In genomic region chr19:13861392-13861713, GRCh38 we compare ENCODE assay signal across 8 cellular contexts. TPM values are rescaled to one million over a fixed set of nuclear protein-coding genes. Genes with fewer than 3 reads are reported as not detected.
A peak's percentile ranks its signal among the peaks of the same experiment; 100 is the strongest.
DNase-seq lines count a peak whose midpoint lies in the region; ATAC-seq, FAIRE-seq and TF ChIP-seq lines count a peak whose summit lies in the region.

No MANE protein-coding gene starts in this region.

- H3K4me1 ChIP-seq in A549, result peaks cover 61% of the 10 kb centered on the region
- peaks cover 10% of the 10 kb centered on the region for H3K4me1 ChIP-seq in Karpas-422 (ENCODE audit: low read length)
- H3K4me1 ChIP-seq in endothelial cell of umbilical vein (ENCODE audit: control insufficient read depth, extremely low read depth, insufficient read depth, low read length), result peaks cover 16% of the 10 kb centered on the region
- peaks cover 7% of the 10 kb centered on the region for H3K4me1 ChIP-seq in prostate gland (replicated peaks)

- peak overlapping the region; percentile 93 for H2AFZ ChIP-seq in Karpas-422 (ENCODE audit: low read length)
- H2AFZ ChIP-seq in endothelial cell of umbilical vein (ENCODE audit: low read depth, low read length), result peak overlapping the region; percentile 77

- TF ChIP-seq POLR2A in A549 (IDR thresholded peaks at IDR 0.05; ENCODE audit: low read length), result no peak
- no peak for TF ChIP-seq POLR2A in endothelial cell of umbilical vein (IDR thresholded peaks at IDR 0.05; ENCODE audit: low read depth, low read length)
- no peak for TF ChIP-seq POLR2A in prostate gland (IDR thresholded peaks at IDR 0.05)

- H3K4me3 ChIP-seq in A549, result peak overlapping the region; percentile 33
- H3K4me3 ChIP-seq in Karpas-422 (ENCODE audit: low read length), result peak overlapping the region; percentile 51
- H3K4me3 ChIP-seq in endothelial cell of umbilical vein (replicated peaks in 1 of 3; ENCODE audit: insufficient read depth in 1 of 3, low read depth in 1 of 3, low read length in 3 of 3), result no peak overlapping the region
- H3K4me3 ChIP-seq in prostate gland, result peak overlapping the region; percentile 22 to 31

- H3K4me2 ChIP-seq in A549 (peak overlapping the region; percentile 95), Karpas-422 (ENCODE audit: low read depth, low read length, poor library complexity, severe bottlenecking) (peak overlapping the region; percentile 63), endothelial cell of umbilical vein (ENCODE audit: insufficient read depth, low read length) (peak overlapping the region; percentile 89)

- POLR2A ChIA-PET in A549 (lab: Yijun Ruan, JAX) (interaction anchor here (0.7 to 3.5 kb wide), 6 partner anchors 14 to 1432 kb away, joined by 3 to 41 read pairs (median 19); no protein-coding TSS in a partner anchor), endothelial cell of umbilical vein (lab: Charles Lee) (interaction anchor here (1.2 to 2.0 kb wide), 3 partner anchors 21 to 34 kb away, joined by 3 to 25 read pairs (median 16); no protein-coding TSS in a partner anchor)

- ATAC-seq in A549 (peak in 1 of 2 experiments; percentile 2; a peak in 3 of 6 replicates), GM19324 (IDR thresholded peaks at IDR 0.05; ENCODE audit: low FRiP score, unreplicated experiment) (peak; percentile 12), GM21526 (IDR thresholded peaks at IDR 0.05; ENCODE audit: low FRiP score, unreplicated experiment) (no peak)

- no peak for TF ChIP-seq CTCF in A549 (IDR thresholded peaks at IDR 0.05)
- TF ChIP-seq CTCF in endothelial cell of umbilical vein (IDR thresholded peaks at IDR 0.05; ENCODE audit: extremely low read depth in 1 of 2, insufficient read depth in 1 of 2, low read depth in 1 of 2, low read length in 2 of 2), result no peak
- no peak for TF ChIP-seq CTCF in prostate gland (IDR thresholded peaks at IDR 0.05)

- peak overlapping the region; percentile 42 for H3K9ac ChIP-seq in Karpas-422 (ENCODE audit: low read length)
- H3K9ac ChIP-seq in endothelial cell of umbilical vein (replicated peaks; ENCODE audit: extremely low read depth, insufficient read depth, low read length), result peak overlapping the region; percentile 87

- no peaks in the 10 kb centered on the region for H3K79me2 ChIP-seq in Karpas-422 (ENCODE audit: low read length)
- no peaks in the 10 kb centered on the region for H3K79me2 ChIP-seq in endothelial cell of umbilical vein (ENCODE audit: control insufficient read depth, insufficient read depth, low read length)

- FAIRE-seq in A549 (lab: Jason Lieb, UNC) (no peak), endothelial cell of umbilical vein (lab: Jason Lieb, UNC) (peak; percentile 63)

- 61% methylated on average over 9 of the region's 11 CpGs for WGBS in A549 (ENCODE audit: missing lambda C conversion rate)
- 36% methylated on average over 11 of the region's 11 CpGs for WGBS in prostate gland

- H3K9me3 ChIP-seq in A549, result no peaks in the 10 kb centered on the region
- H3K9me3 ChIP-seq in Karpas-422 (ENCODE audit: low read length), result no peaks in the 10 kb centered on the region
- no peaks in the 10 kb centered on the region for H3K9me3 ChIP-seq in endothelial cell of umbilical vein (replicated peaks; ENCODE audit: control insufficient read depth, insufficient read depth, low read length)
- no peaks in the 10 kb centered on the region for H3K9me3 ChIP-seq in prostate gland

- H3K27ac ChIP-seq in A549 (peak overlapping the region; percentile 92 to 96), Karpas-422 (ENCODE audit: low read length) (no peak overlapping the region), endothelial cell of umbilical vein (ENCODE audit: insufficient read depth, low read depth, low read length) (peak overlapping the region; percentile 99), prostate gland (peak overlapping the region; percentile 82 to 85)

- H3K9me2 ChIP-seq in Karpas-422 (replicated peaks; ENCODE audit: insufficient read depth, low read length), result no peaks in the 10 kb centered on the region

- CTCF ChIA-PET in A549 (lab: Yijun Ruan, JAX), result interaction anchor here (1.1 to 20.6 kb wide), 9 partner anchors 10 to 264 kb away, joined by 3 to 271 read pairs (median 22); partner anchors contain the start of gene ZSWIM4
- CTCF ChIA-PET in endothelial cell of umbilical vein (lab: Charles Lee), result interaction anchor here (1.0 to 6.1 kb wide), 13 partner anchors 9 to 211 kb away, joined by 3 to 77 read pairs (median 16); partner anchors contain the start of genes C19orf53, MISP3 and ZSWIM4

- H3K36me3 ChIP-seq in Karpas-422 (ENCODE audit: insufficient read depth, low read length) (no peaks in the 10 kb centered on the region), endothelial cell of umbilical vein (ENCODE audit: control insufficient read depth in 2 of 2, extremely low read depth in 1 of 2, insufficient read depth in 2 of 2, low read length in 2 of 2) (no peaks in the 10 kb centered on the region), prostate gland (no peaks in the 10 kb centered on the region)

- no TSS peak for BruUV-seq in endothelial cell of umbilical vein (replicated peaks; lab: Mats Ljungman, UMichigan)

- no peak for DNase-seq in A549 (ENCODE audit: low read depth in 1 of 2, low spot score in 1 of 2)
- DNase-seq in Karpas-422, result no peak
- DNase-seq in endothelial cell of umbilical vein (ENCODE audit: low read depth, low spot score), result peak; percentile 25
- no peak for DNase-seq in prostate gland (ENCODE audit: low spot score)
- DNase-seq in activated effector memory CD4-positive, alpha-beta T cell treated with anti-CD3 and anti-CD28 coated beads, Interleukin-2, amount 50 U/mL, for 16 hours, result no peak
- DNase-seq in NCI-H1436 (lab: John Stamatoyannopoulos, UW), result no peak

- H3K27me3 ChIP-seq in Karpas-422 (ENCODE audit: low read length), result no peaks in the 10 kb centered on the region
- no peaks in the 10 kb centered on the region for H3K27me3 ChIP-seq in endothelial cell of umbilical vein (ENCODE audit: control insufficient read depth in 2 of 2, insufficient read depth in 2 of 2, low read length in 2 of 2)
- H3K27me3 ChIP-seq in prostate gland (replicated peaks; ENCODE audit: insufficient read depth), result no peaks in the 10 kb centered on the region

- dilution Hi-C loops in endothelial cell of umbilical vein (cut with MboI; ENCODE audit: extremely low pct_ligation_motif_present, low sequenced_read_pairs), result no loop called here

- TF ChIP-seq RAD21 in A549 (conservative IDR thresholded peaks at IDR 0.05 in 1 of 2, IDR thresholded peaks at IDR 0.05 in 1 of 2), result no peak

- intact Hi-C loops in endothelial cell of umbilical vein (cut with micrococcal nuclease), result no loop called here
- intact Hi-C loops in prostate gland (cut with DNase I), result loop anchor here (10.0 kb wide), 2 partner anchors 257 to 707 kb away; partner anchors contain the start of genes IER2 and STX10

- H4K20me1 ChIP-seq in Karpas-422 (ENCODE audit: insufficient read depth, low read depth, low read length) (no peaks in the 10 kb centered on the region), endothelial cell of umbilical vein (replicated peaks; ENCODE audit: control insufficient read depth, extremely low read depth, insufficient read depth, low read length) (no peaks in the 10 kb centered on the region)

- no peak for TF ChIP-seq EP300 in A549 (IDR thresholded peaks at IDR 0.05)

- no peaks in the 10 kb centered on the region for H3K9me1 ChIP-seq in endothelial cell of umbilical vein (replicated peaks; ENCODE audit: control insufficient read depth, extremely low read depth, insufficient read depth, low read length)

RNA-seq across cellular contexts. Expression of gene NANOS3, which starts 15.6 kb away (rescaled TPM):
- polyA plus RNA-seq in A549 (2011; rRNA removed) (0.31 and 0.53 TPM in 2 replicates), A549 (2017; fragmentation: RNase III; extraction: RNeasy Plus Mini Kit Qiagen cat#74134 plus additional on column Dnase treatment) (0.78 to 1.2 TPM (median 1.1 TPM) in 3 replicates), endothelial cell of umbilical vein (1.0 and 1.5 TPM in 2 replicates)
- polyA plus RNA-seq in A549 (2012; cell fraction: cytosol; rRNA removed), result 0.79 and 1.8 TPM in 2 replicates
- polyA plus RNA-seq in A549 (2012; cell fraction: nucleus; rRNA removed), result 2.4 and 2.7 TPM in 2 replicates
- not detected in 2 replicates for polyA minus RNA-seq in A549 (2011; rRNA and poly(A)+ RNA removed)
- not detected in 2 replicates for total RNA-seq in Karpas-422 (2014; rRNA removed; shearing (Covaris generic); ENCODE audit: low replicate concordance)
- total RNA-seq in endothelial cell of umbilical vein (3.4 and 4.4 TPM in 2 replicates), prostate gland (1 to 10 TPM in 1 of 2 donors, not detected in 1; 1.5 TPM)
- 0.38 and 0.93 TPM in 2 replicates for polyA plus RNA-seq in endothelial cell of umbilical vein (2011; cell fraction: cytosol; rRNA removed)
- polyA plus RNA-seq in endothelial cell of umbilical vein (2011; cell fraction: nucleus; rRNA removed), result 0.55 and 1.3 TPM in 2 replicates
- 1.6 and 1.7 TPM in 2 replicates for polyA plus RNA-seq in endothelial cell of umbilical vein (2012)
- 0.72 TPM in 1 of 2 replicates, not detected in the other for polyA minus RNA-seq in endothelial cell of umbilical vein
- not detected for polyA minus RNA-seq in endothelial cell of umbilical vein (2011; cell fraction: cytosol; rRNA and poly(A)+ RNA removed)
- polyA minus RNA-seq in endothelial cell of umbilical vein (2011; cell fraction: nucleus; rRNA and poly(A)+ RNA removed), result 2.5 TPM in 1 of 2 replicates, not detected in the other

RNA-seq across cellular contexts. Expression of gene BRME1, which starts 44.6 kb away (rescaled TPM):
- polyA plus RNA-seq in A549 (2011; rRNA removed), result 0.09 and 0.12 TPM in 2 replicates
- 0.21 and 0.31 TPM in 2 replicates for polyA plus RNA-seq in A549 (2012; cell fraction: cytosol; rRNA removed)
- 0.92 and 1.1 TPM in 2 replicates for polyA plus RNA-seq in A549 (2012; cell fraction: nucleus; rRNA removed)
- polyA plus RNA-seq in A549 (2017; fragmentation: RNase III; extraction: RNeasy Plus Mini Kit Qiagen cat#74134 plus additional on column Dnase treatment), result 1.1 to 2.3 TPM (median 1.2 TPM) in 3 replicates
- polyA minus RNA-seq in A549 (2011; rRNA and poly(A)+ RNA removed), result 0.29 TPM in 2 replicates
- 0.47 TPM in 1 of 2 replicates, not detected in the other for total RNA-seq in Karpas-422 (2014; rRNA removed; shearing (Covaris generic); ENCODE audit: low replicate concordance)
- total RNA-seq in endothelial cell of umbilical vein, result 1.5 and 2.5 TPM in 2 replicates
- 0.69 and 0.86 TPM in 2 replicates for polyA plus RNA-seq in endothelial cell of umbilical vein
- 0.39 and 0.76 TPM in 2 replicates for polyA plus RNA-seq in endothelial cell of umbilical vein (2011; cell fraction: cytosol; rRNA removed)
- polyA plus RNA-seq in endothelial cell of umbilical vein (2011; cell fraction: nucleus; rRNA removed), result 2.4 and 2.9 TPM in 2 replicates
- polyA plus RNA-seq in endothelial cell of umbilical vein (2012), result 0.50 and 1.1 TPM in 2 replicates
- polyA minus RNA-seq in endothelial cell of umbilical vein, result 0.56 and 0.66 TPM in 2 replicates
- 5.5 TPM for polyA minus RNA-seq in endothelial cell of umbilical vein (2011; cell fraction: cytosol; rRNA and poly(A)+ RNA removed)
- 0.82 and 1.2 TPM in 2 replicates for polyA minus RNA-seq in endothelial cell of umbilical vein (2011; cell fraction: nucleus; rRNA and poly(A)+ RNA removed)
- total RNA-seq in prostate gland, result 10 to 100 TPM in 1 of 2 donors, 1 to 10 TPM in 1; 2.0 to 12.6 TPM

RNA-seq across cellular contexts. Expression of gene CC2D1A, which starts 44.6 kb away (rescaled TPM):
- polyA plus RNA-seq in A549 (2011; rRNA removed) (4.7 and 4.8 TPM in 2 replicates), A549 (2017; fragmentation: RNase III; extraction: RNeasy Plus Mini Kit Qiagen cat#74134 plus additional on column Dnase treatment) (13.9 to 15.3 TPM (median 14.0 TPM) in 3 replicates), endothelial cell of umbilical vein (13.6 and 14.9 TPM in 2 replicates)
- polyA plus RNA-seq in A549 (2012; cell fraction: cytosol; rRNA removed), result 10.0 and 12.1 TPM in 2 replicates
- polyA plus RNA-seq in A549 (2012; cell fraction: nucleus; rRNA removed), result 28.8 and 38.8 TPM in 2 replicates
- 7.6 and 9.0 TPM in 2 replicates for polyA minus RNA-seq in A549 (2011; rRNA and poly(A)+ RNA removed)
- total RNA-seq in Karpas-422 (2014; rRNA removed; shearing (Covaris generic); ENCODE audit: low replicate concordance), result 9.9 and 28.6 TPM in 2 replicates
- total RNA-seq in endothelial cell of umbilical vein (29.8 and 33.7 TPM in 2 replicates), prostate gland (10 to 100 TPM; 40.9 to 64.8 TPM)
- polyA plus RNA-seq in endothelial cell of umbilical vein (2011; cell fraction: cytosol; rRNA removed), result 8.8 and 11.9 TPM in 2 replicates
- 52.8 and 58.8 TPM in 2 replicates for polyA plus RNA-seq in endothelial cell of umbilical vein (2011; cell fraction: nucleus; rRNA removed)
- 18.0 and 20.7 TPM in 2 replicates for polyA plus RNA-seq in endothelial cell of umbilical vein (2012)
- polyA minus RNA-seq in endothelial cell of umbilical vein, result 7.1 and 12.5 TPM in 2 replicates
- 12.3 TPM for polyA minus RNA-seq in endothelial cell of umbilical vein (2011; cell fraction: cytosol; rRNA and poly(A)+ RNA removed)
- 12.0 and 18.0 TPM in 2 replicates for polyA minus RNA-seq in endothelial cell of umbilical vein (2011; cell fraction: nucleus; rRNA and poly(A)+ RNA removed)

Comparison
In these comparisons a context has a peak if more than half of its experiments do, and no peak if none do; other contexts are left out.
1. H3K4me3 ChIP-seq: peak in A549 (single experiment), Karpas-422 (single experiment) and prostate gland (2 of 2); none in endothelial cell of umbilical vein (0 of 3).
2. Peak in every context shown above with its lines, with median percentiles within 50 percentile points of each other: H3K4me2 ChIP-seq.